In the genomic region with DNA sequence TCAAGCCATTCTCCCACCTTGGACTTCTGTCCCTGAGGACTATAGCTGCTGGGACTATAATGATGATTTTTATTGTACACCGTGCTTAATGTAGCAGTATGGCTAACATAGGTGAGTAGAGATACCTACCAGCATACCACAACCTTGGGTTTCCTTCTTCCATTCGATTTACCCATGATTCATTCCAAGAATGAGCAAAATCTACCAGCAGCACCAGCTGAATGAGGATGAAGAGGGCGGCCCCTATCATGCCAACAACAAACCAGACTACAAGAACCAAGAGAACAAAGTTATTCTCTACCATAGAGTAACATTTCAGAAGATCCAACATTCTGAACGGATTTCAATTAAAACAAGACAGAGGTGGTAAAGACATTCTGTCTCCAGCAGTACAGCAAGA, we compare ENCODE assay signal across 30 cellular contexts.
"Had no signal": no experiment of that assay in that cellular context is flagged by ENCODE, and none has a peak within 500 bp of the region (broad histone marks: within the 10 kb centered on the region; RNA-seq: fewer than 3 reads in every experiment).

No MANE protein-coding gene starts in this region.

- H3K9me3 Mint-ChIP-seq: activated naive CD8-positive, alpha-beta T cell treated with anti-CD3 and anti-CD28 coated beads, Interleukin-2, amount 10 ng/mL, durations not matched to agents 7 days and 5 days; activated T-helper 1 cell treated with anti-CD3 and anti-CD28 coated beads, Interleukin-12 subunit alpha, Interleukin-12 subunit beta, Interleukin-2, Interleukin-4 antibody, amounts not matched to agents 30 ng/mL and 10 ng/mL and 1 ng/mL, durations not matched to agents 14 hours and 24 hours and 36 hours; brain; T-helper 1 cell treated with Interleukin-12 subunit alpha and Interleukin-12 subunit beta and Interleukin-4 antibody, amounts not matched to agents 30 μg/mL and 1 μg/mL, for 36 hours; T-helper 2 cell treated with Interferon-gamma antibody and Interleukin-4, amounts not matched to agents 5 μg/mL and 100 μg/mL, for 36 hours had no signal

- FAIRE-seq: TTC549 had no signal

- DNase-seq: activated CD4-positive, alpha-beta T cell treated with anti-CD3 and anti-CD28 coated beads, Interleukin-2, amount 50 U/mL, for 1 hour; activated CD8-positive, alpha-beta memory T cell treated with anti-CD3 and anti-CD28 coated beads, Interleukin-2, amount 50 U/mL, for 4 hours; activated effector memory CD4-positive, alpha-beta T cell treated with Interleukin-2 at 50 U/mL for 16 hours; activated naive CD8-positive, alpha-beta T cell treated with anti-CD3 and anti-CD28 coated beads, Interleukin-2, amount 10 ng/mL, durations not matched to agents 7 days and 5 days; activated T-cell treated with anti-CD3 and anti-CD28 coated beads for 4 hours; adrenal gland; anterior cingulate cortex; central memory CD4-positive, alpha-beta T cell; colonic mucosa; Kasumi-1; KG1; MG63; NCI-H1048; NCI-H1105 treated with DMSO at 0.1 percent for 48 hours; NCI-H1436; NCI-H1694; NCI-H1930; NCI-H2081 treated with DMSO at 0.1 percent for 48 hours; NCI-H345; NCI-H524 treated with DMSO at 0.1 percent for 48 hours; RPMI8226; SHP77 treated with DMSO at 0.1 percent for 48 hours had no signal

- H3K9me3 ChIP-seq: adrenal gland, colonic mucosa, MG63, SJSA1, SK-N-SH had no signal

- H3K4me3 ChIP-seq: adrenal gland, colonic mucosa, MG63, SJSA1 had no signal

- H3K27me3 Mint-ChIP-seq: activated naive CD8-positive, alpha-beta T cell treated with anti-CD3 and anti-CD28 coated beads, Interleukin-2, amount 10 ng/mL, durations not matched to agents 7 days and 5 days; brain had no signal

- H3K4me3 Mint-ChIP-seq: activated naive CD8-positive, alpha-beta T cell treated with anti-CD3 and anti-CD28 coated beads, Interleukin-2, amount 10 ng/mL, durations not matched to agents 7 days and 5 days; activated T-helper 1 cell treated with anti-CD3 and anti-CD28 coated beads, Interleukin-12 subunit alpha, Interleukin-12 subunit beta, Interleukin-2, Interleukin-4 antibody, amounts not matched to agents 30 ng/mL and 10 ng/mL and 1 ng/mL, durations not matched to agents 14 hours and 24 hours and 36 hours; brain; T-helper 1 cell treated with Interleukin-12 subunit alpha and Interleukin-12 subunit beta and Interleukin-4 antibody, amounts not matched to agents 30 μg/mL and 1 μg/mL, for 36 hours; T-helper 2 cell treated with Interferon-gamma antibody and Interleukin-4, amounts not matched to agents 5 μg/mL and 100 μg/mL, for 36 hours had no signal

- ATAC-seq: Panc1 had no signal

- H3K4me1 ChIP-seq: adrenal gland, colonic mucosa, SJSA1 had no signal

- H3K27me3 ChIP-seq: adrenal gland, colonic mucosa, MG63, SJSA1 had no signal

- H3K27ac Mint-ChIP-seq: activated naive CD8-positive, alpha-beta T cell treated with anti-CD3 and anti-CD28 coated beads, Interleukin-2, amount 10 ng/mL, durations not matched to agents 7 days and 5 days; activated T-helper 1 cell treated with anti-CD3 and anti-CD28 coated beads, Interleukin-12 subunit alpha, Interleukin-12 subunit beta, Interleukin-2, Interleukin-4 antibody, amounts not matched to agents 30 ng/mL and 10 ng/mL and 1 ng/mL, durations not matched to agents 14 hours and 24 hours and 36 hours; brain; T-helper 1 cell treated with Interleukin-12 subunit alpha and Interleukin-12 subunit beta and Interleukin-4 antibody, amounts not matched to agents 30 μg/mL and 1 μg/mL, for 36 hours; T-helper 2 cell treated with Interferon-gamma antibody and Interleukin-4, amounts not matched to agents 5 μg/mL and 100 μg/mL, for 36 hours had no signal

- H3K27ac ChIP-seq: adrenal gland, colonic mucosa, SJSA1 had no signal
